15 cellular contexts compared by ENCODE assay signal in genomic region chr6:46053034-46053933, GRCh38. TPM values are rescaled to one million over a fixed set of nuclear protein-coding genes. Genes with fewer than 3 reads are reported as not detected.
DNase-seq lines count a peak whose midpoint lies in the region; ATAC-seq and TF ChIP-seq lines count a peak whose summit lies in the region.
"Had no signal": no experiment of that assay in that cellular context is flagged by ENCODE, and none has a peak within 500 bp of the region (broad histone marks: within the 10 kb centered on the region; RNA-seq: fewer than 3 reads in every experiment).

No MANE protein-coding gene starts in this region.

- H3K9me3 ChIP-seq in Caco-2 = no peaks in the 10 kb centered on the region
- peaks cover 0 to 11% (median 0%) of the 10 kb centered on the region in 11 donors for H3K9me3 ChIP-seq in heart right ventricle

- intact Hi-C loops in Caco-2 (cut with micrococcal nuclease; ENCODE audit: unreplicated experiment) = no loop called here
- intact Hi-C loops in heart right ventricle (cut with DNase I) = loop anchor here in 2 of 10 donors (10.0 kb wide), 1 partner anchor 118 kb away; no protein-coding TSS in a partner anchor
- intact Hi-C loops in sciatic nerve (cut with DNase I) = loop anchor here (5.0 kb wide), 1 partner anchor 1739 kb away; no protein-coding TSS in a partner anchor

- H3K27ac ChIP-seq in heart right ventricle = peak overlapping the region; percentile 59 to 94 (median 82)

- H3K9me3 Mint-ChIP-seq in Caco-2 (ENCODE audit: unreplicated experiment) = peaks cover 15% of the 10 kb centered on the region
- H3K9me3 Mint-ChIP-seq in T-helper 1 cell treated with Interleukin-12 subunit alpha and Interleukin-12 subunit beta and Interleukin-4 antibody, amounts not matched to agents 30 μg/mL and 1 μg/mL, for 36 hours = peaks cover 12% of the 10 kb centered on the region

- POLR2A ChIA-PET in Caco-2 (lab: Charles Lee) = interaction anchor here (0.6 kb wide), 1 partner anchor 117 kb away, joined by 3 read pairs; the partner anchor contains the start of gene ENPP5

- H3K4me1 Mint-ChIP-seq in Caco-2 (ENCODE audit: low read depth, unreplicated experiment) = peaks cover 11% of the 10 kb centered on the region
- peaks cover 20% of the 10 kb centered on the region for H3K4me1 Mint-ChIP-seq in T-helper 1 cell treated with Interleukin-12 subunit alpha and Interleukin-12 subunit beta and Interleukin-4 antibody, amounts not matched to agents 30 μg/mL and 1 μg/mL, for 36 hours (ENCODE audit: low read depth)

- H3K36me3 Mint-ChIP-seq in Caco-2 (ENCODE audit: insufficient read depth, unreplicated experiment) = no peaks in the 10 kb centered on the region
- H3K36me3 Mint-ChIP-seq in T-helper 1 cell treated with Interleukin-12 subunit alpha and Interleukin-12 subunit beta and Interleukin-4 antibody, amounts not matched to agents 30 μg/mL and 1 μg/mL, for 36 hours (ENCODE audit: low read depth) = no peaks in the 10 kb centered on the region
- H3K36me3 Mint-ChIP-seq: CD4-positive, alpha-beta memory T cell had no signal

- DNase-seq in Caco-2 (peak; percentile 23 to 49), heart right ventricle (peak in 1 of 2 donors; percentile 67), sciatic nerve (ENCODE audit: low spot score) (no peak), GF-D8 (lab: John Stamatoyannopoulos, UW) (no peak), NCI-H1436 treated with DMSO at 0.1 percent for 48 hours (lab: John Stamatoyannopoulos, UW) (no peak)
- DNase-seq in stimulated activated CD4-positive, alpha-beta T cell treated with anti-CD3 and anti-CD28 coated beads, Interleukin-12 subunit alpha, Interleukin-12 subunit beta, amount 100 ng/mL, for 4 hours = no peak
- DNase-seq: activated gamma-delta T cell treated with Interleukin-2 at 50 U/mL for 16 hours; CD4-positive, alpha-beta memory T cell; HCEC 1CT; NCI-H2227 treated with DMSO at 0.1 percent for 48 hours; RPMI8226; stimulated activated CD4-positive, alpha-beta T cell treated with anti-CD3 and anti-CD28 coated beads, Interleukin-2, amount 100 ng/mL, for 48 hours had no signal

- CTCF ChIA-PET in Caco-2 (lab: Charles Lee) = no interaction called here

- TF ChIP-seq CTCF in Caco-2 (IDR thresholded peaks at IDR 0.05; ENCODE audit: insufficient read depth in 1 of 2, low read depth in 1 of 2, low read length in 1 of 2, severe bottlenecking in 1 of 2, unreplicated experiment in 1 of 2) = no peak
- no peak for TF ChIP-seq CTCF in heart right ventricle (IDR thresholded peaks at IDR 0.05)

- ATAC-seq in heart right ventricle = peak; percentile 70 to 95 (median 92)
- ATAC-seq in sciatic nerve = peak; percentile 63
- no peak for ATAC-seq in GM18520 (IDR thresholded peaks at IDR 0.05; ENCODE audit: unreplicated experiment)

- no TSS peak for BruUV-seq in Caco-2 (replicated peaks; lab: Mats Ljungman, UMichigan)

- no peaks in the 10 kb centered on the region for H3K36me3 ChIP-seq in Caco-2 (ENCODE audit: control insufficient read depth, insufficient read depth, low read length)
- no peaks in the 10 kb centered on the region for H3K36me3 ChIP-seq in heart right ventricle

- H3K4me3 Mint-ChIP-seq in Caco-2 (ENCODE audit: unreplicated experiment) = no peak overlapping the region
- no peak overlapping the region for H3K4me3 Mint-ChIP-seq in T-helper 1 cell treated with Interleukin-12 subunit alpha and Interleukin-12 subunit beta and Interleukin-4 antibody, amounts not matched to agents 30 μg/mL and 1 μg/mL, for 36 hours
- H3K4me3 Mint-ChIP-seq: nephron had no signal

- H3K27me3 ChIP-seq in Caco-2 (replicated peaks; ENCODE audit: control insufficient read depth, insufficient read depth, low read length) (no peaks in the 10 kb centered on the region), heart right ventricle (no peaks in the 10 kb centered on the region)

- H3K4me1 ChIP-seq in Caco-2 (peaks cover 15% of the 10 kb centered on the region), heart right ventricle (peaks cover 3 to 43% (median 34%) of the 10 kb centered on the region in 9 donors)

- H3K4me3 ChIP-seq in Caco-2 (ENCODE audit: low read depth, low read length) (no peak overlapping the region), heart right ventricle (no peak overlapping the region)

- no peaks in the 10 kb centered on the region for H3K27me3 Mint-ChIP-seq in Caco-2 (ENCODE audit: insufficient read depth, unreplicated experiment)
- H3K27me3 Mint-ChIP-seq in T-helper 1 cell treated with Interleukin-12 subunit alpha and Interleukin-12 subunit beta and Interleukin-4 antibody, amounts not matched to agents 30 μg/mL and 1 μg/mL, for 36 hours (ENCODE audit: low read depth) = peaks cover 12% of the 10 kb centered on the region

- H3K27ac Mint-ChIP-seq in Caco-2 (ENCODE audit: unreplicated experiment) = peak overlapping the region; percentile 50
- peak overlapping the region; percentile 52 for H3K27ac Mint-ChIP-seq in T-helper 1 cell treated with Interleukin-12 subunit alpha and Interleukin-12 subunit beta and Interleukin-4 antibody, amounts not matched to agents 30 μg/mL and 1 μg/mL, for 36 hours
- H3K27ac Mint-ChIP-seq: CD4-positive, alpha-beta memory T cell had no signal

- WGBS in heart right ventricle, 2 donors = 27 to 31% methylated on average over 9 of the region's 9 CpGs

RNA-seq across cellular contexts. Expression of gene CLIC5, which starts 37.6 kb away (rescaled TPM):
- total RNA-seq in Caco-2 (2022) (15.1 and 15.6 TPM in 2 replicates), heart right ventricle (100 to 1,000 TPM; 263 to 372 (median 332) TPM), sciatic nerve (42.6 TPM)
- 10 to 100 TPM; 28.1 to 53.6 TPM for polyA plus RNA-seq in heart right ventricle

Comparison
In these comparisons a context has a peak if more than half of its experiments do, and no peak if none do; other contexts are left out.
1. DNase-seq: peak in Caco-2 (2 of 2); none in sciatic nerve (single experiment), GF-D8 (single experiment), stimulated activated CD4-positive, alpha-beta T cell treated with anti-CD3 and anti-CD28 coated beads, Interleukin-12 subunit alpha, Interleukin-12 subunit beta, amount 100 ng/mL, for 4 hours (single experiment) and NCI-H1436 treated with DMSO at 0.1 percent for 48 hours (single experiment).